In the genomic region with DNA sequence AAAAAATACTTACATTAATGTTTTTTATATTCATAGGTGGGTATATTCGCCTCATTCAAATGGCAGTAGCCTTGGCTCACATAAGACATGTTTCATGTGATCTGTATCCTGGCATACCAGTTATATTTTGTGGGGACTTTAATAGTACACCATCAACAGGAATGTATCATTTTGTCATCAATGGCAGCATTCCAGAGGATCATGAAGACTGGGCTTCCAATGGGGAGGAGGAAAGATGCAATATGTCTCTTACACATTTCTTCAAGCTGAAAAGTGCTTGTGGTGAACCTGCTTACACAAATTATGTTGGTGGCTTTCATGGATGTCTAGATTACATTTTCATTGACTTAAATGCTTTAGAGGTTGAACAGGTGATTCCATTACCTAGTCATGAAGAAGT, we compare ENCODE assay signal across 12 cellular contexts. TPM values are rescaled to one million over a fixed set of nuclear protein-coding genes. Genes with fewer than 3 reads are reported as not detected.
DNase-seq lines count a peak whose midpoint lies in the region; TF ChIP-seq lines count a peak whose summit lies in the region.
"Had no signal": no experiment of that assay in that cellular context is flagged by ENCODE, and none has a peak within 500 bp of the region (broad histone marks: within the 10 kb centered on the region; RNA-seq: fewer than 3 reads in every experiment).

No MANE protein-coding gene starts in this region.

- H3K79me2 ChIP-seq in hepatocyte: peaks cover 50% of the 10 kb centered on the region

- WGBS in hepatocyte (ENCODE audit: low lambda C conversion rate, missing lambda C conversion rate): 100% methylated on average over 1 of the region's 1 CpG

- H3K9ac ChIP-seq in BLaER1 treated with 17β-estradiol and CSF1 and Interleukin-3, amounts not matched to agents 10 nM and 100 nM: peak overlapping the region in 2 of 11 experiments; percentile 20 to 97; a peak in 1 of 22 replicates
- H3K9ac ChIP-seq: parathyroid adenoma had no signal

- intact Hi-C loops in vagina (cut with DNase I): loop anchor here (5.0 kb wide), 1 partner anchor 38 kb away; a partner anchor contains a TSS

- no peaks in the 10 kb centered on the region for H3K27me3 ChIP-seq in BLaER1 treated with 17β-estradiol and CSF1 and Interleukin-3, amounts not matched to agents 10 nM and 100 nM
- H3K27me3 ChIP-seq in hepatocyte (no peaks in the 10 kb centered on the region), vagina (no peaks in the 10 kb centered on the region)
- H3K27me3 ChIP-seq: ascending aorta had no signal

- H3K27ac Mint-ChIP-seq in activated naive CD8-positive, alpha-beta T cell treated with anti-CD3 and anti-CD28 coated beads for 36 hours: no peak overlapping the region

- DNase-seq in HCEC 1CT: peak; percentile 30
- DNase-seq in activated naive CD8-positive, alpha-beta T cell treated with anti-CD3 and anti-CD28 coated beads for 36 hours: no peak
- DNase-seq in hepatocyte (ENCODE audit: low spot score): no peak
- DNase-seq in vagina (ENCODE audit: extremely low spot score in 2 of 2): no peak
- DNase-seq in GOT3 (lab: John Stamatoyannopoulos, UW): no peak
- no peak for DNase-seq in NCI-H748 (lab: John Stamatoyannopoulos, UW; ENCODE audit: unreplicated experiment)
- DNase-seq in stimulated activated CD4-positive, alpha-beta T cell treated with anti-CD3 and anti-CD28 coated beads, Interleukin-4, amount 100 ng/mL, for 4 hours: no peak
- DNase-seq: left ventricle myocardium inferior had no signal

- H4K20me1 ChIP-seq in BLaER1 treated with 17β-estradiol and CSF1 and Interleukin-3, amounts not matched to agents 10 nM and 100 nM: peaks cover 20 to 82% (median 73%) of the 10 kb centered on the region in 11 experiments; a peak in 20 of 22 replicates
- peaks cover 3% of the 10 kb centered on the region for H4K20me1 ChIP-seq in hepatocyte (ENCODE audit: insufficient read depth, poor library complexity, severe bottlenecking)

- H3K4me3 Mint-ChIP-seq in activated naive CD8-positive, alpha-beta T cell treated with anti-CD3 and anti-CD28 coated beads for 36 hours: peak overlapping the region; percentile 66

- no peak overlapping the region for H2AFZ ChIP-seq in hepatocyte
- H2AFZ ChIP-seq: parathyroid adenoma had no signal

- TF ChIP-seq POLR2A in vagina (IDR thresholded peaks at IDR 0.05): no peak

- peaks cover 37 to 68% (median 58%) of the 10 kb centered on the region in 11 experiments for H3K36me3 ChIP-seq in BLaER1 treated with 17β-estradiol and CSF1 and Interleukin-3, amounts not matched to agents 10 nM and 100 nM
- peaks cover 3% of the 10 kb centered on the region for H3K36me3 ChIP-seq in hepatocyte (replicated peaks; ENCODE audit: insufficient read depth, low read depth)
- peaks cover 0 to 32% of the 10 kb centered on the region in 2 donors for H3K36me3 ChIP-seq in vagina
- H3K36me3 ChIP-seq: thoracic aorta had no signal

- H3K4me2 ChIP-seq in BLaER1 treated with 17β-estradiol and CSF1 and Interleukin-3, amounts not matched to agents 10 nM and 100 nM: peak overlapping the region; percentile 86 to 100 (median 94)
- peak overlapping the region; percentile 98 for H3K4me2 ChIP-seq in hepatocyte

- no peak overlapping the region for H3K27ac ChIP-seq in BLaER1 treated with 17β-estradiol and CSF1 and Interleukin-3, amounts not matched to agents 10 nM and 100 nM
- H3K27ac ChIP-seq in hepatocyte (no peak overlapping the region), vagina (no peak overlapping the region)
- H3K27ac ChIP-seq: ascending aorta, left ventricle myocardium inferior, parathyroid adenoma, thoracic aorta had no signal

- H3K4me1 Mint-ChIP-seq in activated naive CD8-positive, alpha-beta T cell treated with anti-CD3 and anti-CD28 coated beads for 36 hours: peaks cover 41% of the 10 kb centered on the region

- peaks cover 27 to 51% (median 42%) of the 10 kb centered on the region in 10 experiments for H3K4me1 ChIP-seq in BLaER1 treated with 17β-estradiol and CSF1 and Interleukin-3, amounts not matched to agents 10 nM and 100 nM
- H3K4me1 ChIP-seq in hepatocyte (ENCODE audit: insufficient read depth) (peaks cover 5% of the 10 kb centered on the region), vagina (peaks cover 39% of the 10 kb centered on the region)

- H3K9me3 ChIP-seq in BLaER1 treated with 17β-estradiol and CSF1 and Interleukin-3, amounts not matched to agents 10 nM and 100 nM (replicated peaks in 1 of 11): no peaks in the 10 kb centered on the region
- no peaks in the 10 kb centered on the region for H3K9me3 ChIP-seq in hepatocyte (ENCODE audit: low read depth)
- no peaks in the 10 kb centered on the region for H3K9me3 ChIP-seq in vagina
- H3K9me3 ChIP-seq: ascending aorta, left ventricle myocardium inferior, thoracic aorta had no signal

- TF ChIP-seq CTCF in hepatocyte (IDR thresholded peaks at IDR 0.05; ENCODE audit: poor library complexity) (no peak), vagina (IDR thresholded peaks at IDR 0.05) (no peak)

- H3K4me3 ChIP-seq in BLaER1 treated with 17β-estradiol and CSF1 and Interleukin-3, amounts not matched to agents 10 nM and 100 nM: peak overlapping the region in 8 of 10 experiments; percentile 4 to 97 (median 87); a peak in 12 of 20 replicates
- no peak overlapping the region for H3K4me3 ChIP-seq in hepatocyte
- no peak overlapping the region for H3K4me3 ChIP-seq in vagina
- H3K4me3 ChIP-seq: left ventricle myocardium inferior had no signal

- H3K36me3 Mint-ChIP-seq in activated naive CD8-positive, alpha-beta T cell treated with anti-CD3 and anti-CD28 coated beads for 36 hours: peaks cover 40% of the 10 kb centered on the region

- H3K9me3 Mint-ChIP-seq in activated naive CD8-positive, alpha-beta T cell treated with anti-CD3 and anti-CD28 coated beads for 36 hours: no peaks in the 10 kb centered on the region

- no peaks in the 10 kb centered on the region for H3K27me3 Mint-ChIP-seq in activated naive CD8-positive, alpha-beta T cell treated with anti-CD3 and anti-CD28 coated beads for 36 hours

- H3K9me2 ChIP-seq in hepatocyte (replicated peaks; ENCODE audit: insufficient read depth): no peaks in the 10 kb centered on the region

RNA-seq across cellular contexts. Expression of a gene that starts 3.5 kb away (rescaled TPM):
- 10 to 100 TPM; 30.8 to 31.0 TPM for total RNA-seq in activated naive CD8-positive, alpha-beta T cell treated with anti-CD3 and anti-CD28 coated beads for 36 hours
- total RNA-seq in hepatocyte (15.9 and 17.2 TPM in 2 replicates), vagina (12.0 TPM)
- 8.4 and 12.7 TPM in 2 replicates for polyA plus RNA-seq in hepatocyte

RNA-seq across cellular contexts. Expression of a gene that starts 15.4 kb away (rescaled TPM):
- under 1 TPM in 1 of 2 experiments, not detected in 1; 0.08 TPM for total RNA-seq in activated naive CD8-positive, alpha-beta T cell treated with anti-CD3 and anti-CD28 coated beads for 36 hours
- total RNA-seq in hepatocyte (1.1 and 1.5 TPM in 2 replicates), vagina (0.25 TPM)
- 0.06 and 0.60 TPM in 2 replicates for polyA plus RNA-seq in hepatocyte
- total RNA-seq: ascending aorta had no signal

RNA-seq across cellular contexts. Expression of a gene that starts 37.6 kb away (rescaled TPM):
- total RNA-seq in activated naive CD8-positive, alpha-beta T cell treated with anti-CD3 and anti-CD28 coated beads for 36 hours: 10 to 100 TPM; 67.4 to 67.8 TPM
- total RNA-seq in hepatocyte: 363 and 386 TPM in 2 replicates
- 449 and 466 TPM in 2 replicates for polyA plus RNA-seq in hepatocyte
- 69.0 TPM for total RNA-seq in vagina

Comparison
In these comparisons a context has a peak if more than half of its experiments do, and no peak if none do; other contexts are left out.
1. H3K4me3 ChIP-seq: peak in BLaER1 treated with 17β-estradiol and CSF1 and Interleukin-3, amounts not matched to agents 10 nM and 100 nM (8 of 10); none in hepatocyte (single experiment) and vagina (0 of 2).